Comparison of ENCODE assay signal across 2 cellular contexts in the genomic region with DNA sequence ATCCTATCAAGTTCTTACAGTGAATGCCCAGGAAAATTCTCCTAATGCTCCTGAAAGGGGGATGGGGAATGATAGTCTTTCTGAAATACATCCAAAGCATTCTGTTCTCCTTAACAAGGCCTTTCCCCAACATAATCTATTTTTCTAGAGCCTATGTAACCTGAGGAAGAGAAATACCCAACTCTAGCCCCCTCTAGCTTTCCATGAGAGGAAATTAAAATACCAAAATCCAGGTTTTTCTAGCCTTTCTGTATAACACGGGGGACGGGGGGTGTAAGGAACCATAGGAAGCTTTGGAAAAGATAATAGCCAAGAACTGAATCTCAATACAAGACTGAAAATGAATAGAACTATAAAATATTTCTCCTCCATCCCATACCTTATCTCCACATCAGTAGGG.
TF ChIP-seq lines count a peak whose summit lies in the region.

No MANE protein-coding gene starts in this region.

TF ChIP-seq in GM23338, 12 proteins besides CTCF, POLR2A, EP300 and RAD21 (continues in another document):
- TF ChIP-seq, protein P1, sequence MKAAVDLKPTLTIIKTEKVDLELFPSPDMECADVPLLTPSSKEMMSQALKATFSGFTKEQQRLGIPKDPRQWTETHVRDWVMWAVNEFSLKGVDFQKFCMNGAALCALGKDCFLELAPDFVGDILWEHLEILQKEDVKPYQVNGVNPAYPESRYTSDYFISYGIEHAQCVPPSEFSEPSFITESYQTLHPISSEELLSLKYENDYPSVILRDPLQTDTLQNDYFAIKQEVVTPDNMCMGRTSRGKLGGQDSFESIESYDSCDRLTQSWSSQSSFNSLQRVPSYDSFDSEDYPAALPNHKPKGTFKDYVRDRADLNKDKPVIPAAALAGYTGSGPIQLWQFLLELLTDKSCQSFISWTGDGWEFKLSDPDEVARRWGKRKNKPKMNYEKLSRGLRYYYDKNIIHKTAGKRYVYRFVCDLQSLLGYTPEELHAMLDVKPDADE (IDR thresholded peaks at IDR 0.05): no peak
- no peak for TF ChIP-seq ZNF331 (CRISPR knock-in tag; IDR thresholded peaks at IDR 0.05; ENCODE audit: low read depth)
- TF ChIP-seq CREB1 (CRISPR knock-in tag; IDR thresholded peaks at IDR 0.05; ENCODE audit: low read depth): no peak
- TF ChIP-seq, protein P2, sequence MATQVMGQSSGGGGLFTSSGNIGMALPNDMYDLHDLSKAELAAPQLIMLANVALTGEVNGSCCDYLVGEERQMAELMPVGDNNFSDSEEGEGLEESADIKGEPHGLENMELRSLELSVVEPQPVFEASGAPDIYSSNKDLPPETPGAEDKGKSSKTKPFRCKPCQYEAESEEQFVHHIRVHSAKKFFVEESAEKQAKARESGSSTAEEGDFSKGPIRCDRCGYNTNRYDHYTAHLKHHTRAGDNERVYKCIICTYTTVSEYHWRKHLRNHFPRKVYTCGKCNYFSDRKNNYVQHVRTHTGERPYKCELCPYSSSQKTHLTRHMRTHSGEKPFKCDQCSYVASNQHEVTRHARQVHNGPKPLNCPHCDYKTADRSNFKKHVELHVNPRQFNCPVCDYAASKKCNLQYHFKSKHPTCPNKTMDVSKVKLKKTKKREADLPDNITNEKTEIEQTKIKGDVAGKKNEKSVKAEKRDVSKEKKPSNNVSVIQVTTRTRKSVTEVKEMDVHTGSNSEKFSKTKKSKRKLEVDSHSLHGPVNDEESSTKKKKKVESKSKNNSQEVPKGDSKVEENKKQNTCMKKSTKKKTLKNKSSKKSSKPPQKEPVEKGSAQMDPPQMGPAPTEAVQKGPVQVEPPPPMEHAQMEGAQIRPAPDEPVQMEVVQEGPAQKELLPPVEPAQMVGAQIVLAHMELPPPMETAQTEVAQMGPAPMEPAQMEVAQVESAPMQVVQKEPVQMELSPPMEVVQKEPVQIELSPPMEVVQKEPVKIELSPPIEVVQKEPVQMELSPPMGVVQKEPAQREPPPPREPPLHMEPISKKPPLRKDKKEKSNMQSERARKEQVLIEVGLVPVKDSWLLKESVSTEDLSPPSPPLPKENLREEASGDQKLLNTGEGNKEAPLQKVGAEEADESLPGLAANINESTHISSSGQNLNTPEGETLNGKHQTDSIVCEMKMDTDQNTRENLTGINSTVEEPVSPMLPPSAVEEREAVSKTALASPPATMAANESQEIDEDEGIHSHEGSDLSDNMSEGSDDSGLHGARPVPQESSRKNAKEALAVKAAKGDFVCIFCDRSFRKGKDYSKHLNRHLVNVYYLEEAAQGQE (IDR thresholded peaks at IDR 0.05; ENCODE audit: unreplicated experiment): no peak
- no peak for TF ChIP-seq EZH2 (IDR thresholded peaks at IDR 0.05; ENCODE audit: low read depth, unreplicated experiment)
- TF ChIP-seq STAT1 (IDR thresholded peaks at IDR 0.05; ENCODE audit: unreplicated experiment): no peak
- no peak for TF ChIP-seq EZH2phosphoT487 (IDR thresholded peaks at IDR 0.05; ENCODE audit: unreplicated experiment)
- no peak for TF ChIP-seq POLR2AphosphoS5 (IDR thresholded peaks at IDR 0.05; ENCODE audit: low read depth)
- TF ChIP-seq NANOG (IDR thresholded peaks at IDR 0.05; ENCODE audit: borderline replicate concordance): no peak
- TF ChIP-seq JUNB (IDR thresholded peaks at IDR 0.05; ENCODE audit: unreplicated experiment): no peak
- no peak for TF ChIP-seq ZNF114 (CRISPR knock-in tag; IDR thresholded peaks at IDR 0.05)

TF ChIP-seq in H1, 55 proteins besides CTCF, POLR2A, EP300 and RAD21:
- no peak for TF ChIP-seq SP1 (IDR thresholded peaks at IDR 0.05; ENCODE audit: low read depth, low read length)
- TF ChIP-seq YY1 (IDR thresholded peaks at IDR 0.05; ENCODE audit: low read depth, low read length): no peak
- TF ChIP-seq FOSL1 (IDR thresholded peaks at IDR 0.05; ENCODE audit: insufficient read depth, low read depth, low read length): no peak
- TF ChIP-seq NANOG (IDR thresholded peaks at IDR 0.05; ENCODE audit: insufficient read depth, low read depth, low read length, poor library complexity, severe bottlenecking): no peak
- TF ChIP-seq BCL11A (IDR thresholded peaks at IDR 0.05; ENCODE audit: low read depth in 2 of 2, low read length in 2 of 2): no peak
- no peak for TF ChIP-seq CEBPB (IDR thresholded peaks at IDR 0.05; ENCODE audit: low read depth, low read length)
- TF ChIP-seq HDAC6 (IDR thresholded peaks at IDR 0.05; ENCODE audit: low read depth, low read length): no peak
- TF ChIP-seq SIX5 (IDR thresholded peaks at IDR 0.05; ENCODE audit: low read depth, low read length): no peak
- no peak for TF ChIP-seq CBX8 (IDR thresholded peaks at IDR 0.05; ENCODE audit: borderline replicate concordance, low read depth, low read length)
- no peak for TF ChIP-seq TCF12 (IDR thresholded peaks at IDR 0.05; ENCODE audit: low read depth, low read length)
- no peak for TF ChIP-seq JUND (IDR thresholded peaks at IDR 0.05; ENCODE audit: low read length)
- no peak for TF ChIP-seq KDM4A (IDR thresholded peaks at IDR 0.05; ENCODE audit: low read depth, low read length, severe bottlenecking)
- no peak for TF ChIP-seq GABPA (IDR thresholded peaks at IDR 0.05; ENCODE audit: borderline replicate concordance, insufficient read depth, low read length)
- no peak for TF ChIP-seq SIRT6 (IDR thresholded peaks at IDR 0.05; ENCODE audit: low read length)
- TF ChIP-seq NRF1 (IDR thresholded peaks at IDR 0.05; ENCODE audit: low read depth, low read length): no peak
- no peak for TF ChIP-seq GTF2F1 (IDR thresholded peaks at IDR 0.05; ENCODE audit: borderline replicate concordance, low read depth, low read length)
- TF ChIP-seq, protein P3, sequence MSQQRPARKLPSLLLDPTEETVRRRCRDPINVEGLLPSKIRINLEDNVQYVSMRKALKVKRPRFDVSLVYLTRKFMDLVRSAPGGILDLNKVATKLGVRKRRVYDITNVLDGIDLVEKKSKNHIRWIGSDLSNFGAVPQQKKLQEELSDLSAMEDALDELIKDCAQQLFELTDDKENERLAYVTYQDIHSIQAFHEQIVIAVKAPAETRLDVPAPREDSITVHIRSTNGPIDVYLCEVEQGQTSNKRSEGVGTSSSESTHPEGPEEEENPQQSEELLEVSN (IDR thresholded peaks at IDR 0.05): no peak
- no peak for TF ChIP-seq TAF7 (optimal IDR thresholded peaks at IDR 0.05; ENCODE audit: borderline replicate concordance, low read depth, low read length)
- TF ChIP-seq PHF8 (conservative IDR thresholded peaks at IDR 0.05; ENCODE audit: low read depth, low read length): no peak
- TF ChIP-seq, protein P4, sequence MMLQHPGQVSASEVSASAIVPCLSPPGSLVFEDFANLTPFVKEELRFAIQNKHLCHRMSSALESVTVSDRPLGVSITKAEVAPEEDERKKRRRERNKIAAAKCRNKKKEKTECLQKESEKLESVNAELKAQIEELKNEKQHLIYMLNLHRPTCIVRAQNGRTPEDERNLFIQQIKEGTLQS (IDR thresholded peaks at IDR 0.05; ENCODE audit: insufficient read depth, low read depth, low read length): no peak
